18 cellular contexts compared by ENCODE assay signal in the genomic region with DNA sequence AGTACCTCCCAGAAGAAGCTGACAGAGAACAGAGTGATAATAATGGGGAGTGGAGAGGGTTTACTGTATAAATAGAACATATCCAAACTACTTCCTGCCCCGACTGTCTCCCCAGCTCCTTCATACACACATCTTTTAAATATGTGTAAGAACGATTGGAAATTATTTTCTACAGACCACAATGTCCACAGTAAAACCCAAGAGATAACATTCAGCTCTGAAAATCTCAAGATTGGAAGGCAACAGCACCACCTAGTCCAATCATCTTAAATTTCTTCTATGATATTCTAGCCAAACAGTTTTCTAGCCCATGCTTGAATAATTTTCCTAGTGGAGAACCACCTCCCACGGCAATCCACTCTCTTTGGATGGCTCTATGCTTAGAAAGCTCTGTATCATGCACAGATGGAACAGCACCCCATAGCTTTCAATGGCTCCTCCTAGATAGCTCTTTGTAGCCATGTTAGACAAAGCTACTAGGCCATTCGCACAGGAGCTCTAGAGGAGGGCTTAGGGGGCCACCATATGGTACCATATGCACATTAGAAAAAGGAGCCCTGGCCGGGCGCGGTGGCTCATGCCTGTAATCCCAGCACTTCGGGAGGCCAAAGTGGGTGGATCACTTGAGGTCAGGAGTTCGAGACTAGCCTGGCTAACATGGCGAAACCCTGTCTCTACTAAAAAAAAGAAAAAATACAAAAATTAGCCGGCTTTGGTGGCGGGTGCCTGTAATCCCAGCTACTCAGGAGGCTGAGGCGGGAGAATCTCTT. TPM values are rescaled to one million over a fixed set of nuclear protein-coding genes. Genes with fewer than 3 reads are reported as not detected.
A peak's percentile ranks its signal among the peaks of the same experiment; 100 is the strongest.
DNase-seq lines count a peak whose midpoint lies in the region; ATAC-seq and TF ChIP-seq lines count a peak whose summit lies in the region.
"Had no signal": no experiment of that assay in that cellular context is flagged by ENCODE, and none has a peak within 500 bp of the region (broad histone marks: within the 10 kb centered on the region; RNA-seq: fewer than 3 reads in every experiment).

No MANE protein-coding gene starts in this region.

- H3K36me3 ChIP-seq in OCI-LY3 (replicated peaks; ENCODE audit: low read depth, low read length), result no peaks in the 10 kb centered on the region
- H3K36me3 ChIP-seq: right lobe of liver, tibial nerve had no signal

- no peak overlapping the region for H2AFZ ChIP-seq in OCI-LY3 (ENCODE audit: low read depth, low read length)

- peaks cover 29% of the 10 kb centered on the region for H3K4me1 ChIP-seq in OCI-LY3 (ENCODE audit: low read length)

- H3K4me2 ChIP-seq in OCI-LY3 (ENCODE audit: low read length), result no peak overlapping the region

- H3K27me3 Mint-ChIP-seq in activated naive CD4-positive, alpha-beta T cell treated with anti-CD3 and anti-CD28 coated beads for 36 hours (ENCODE audit: low read depth), result no peaks in the 10 kb centered on the region

- H3K4me3 Mint-ChIP-seq in activated naive CD4-positive, alpha-beta T cell treated with anti-CD3 and anti-CD28 coated beads for 36 hours, result no peak overlapping the region
- H3K4me3 Mint-ChIP-seq in stimulated activated effector memory CD8-positive, alpha-beta T cell treated with anti-CD3 and anti-CD28 coated beads, Interleukin-12 subunit alpha, Interleukin-12 subunit beta, amount 100 ng/mL, for 72 hours, result peak overlapping the region; percentile 69
- H3K4me3 Mint-ChIP-seq: effector memory CD8-positive, alpha-beta T cell; neural crest cell had no signal

- no peaks in the 10 kb centered on the region for H4K20me1 ChIP-seq in OCI-LY3 (ENCODE audit: insufficient read depth, low read length)

- H3K9me3 Mint-ChIP-seq in activated naive CD4-positive, alpha-beta T cell treated with anti-CD3 and anti-CD28 coated beads for 36 hours, result no peaks in the 10 kb centered on the region
- H3K9me3 Mint-ChIP-seq in stimulated activated effector memory CD8-positive, alpha-beta T cell treated with anti-CD3 and anti-CD28 coated beads, Interleukin-12 subunit alpha, Interleukin-12 subunit beta, amount 100 ng/mL, for 72 hours, result no peaks in the 10 kb centered on the region
- H3K9me3 Mint-ChIP-seq: effector memory CD8-positive, alpha-beta T cell; neural crest cell had no signal

- no peak for ATAC-seq in stimulated activated effector memory CD8-positive, alpha-beta T cell treated with anti-CD3 and anti-CD28 coated beads, Interleukin-12 subunit alpha, Interleukin-12 subunit beta, amount 100 ng/mL, for 72 hours
- ATAC-seq: effector memory CD8-positive, alpha-beta T cell; right lobe of liver had no signal

- TF ChIP-seq CTCF in OCI-LY3 (IDR thresholded peaks at IDR 0.05; ENCODE audit: low read depth, low read length) (peak; percentile 12; the same call in 1 of the 2 replicates), astrocyte of the spinal cord (IDR thresholded peaks at IDR 0.05; ENCODE audit: low read depth, low read length) (peak; percentile 15)

- peak overlapping the region; percentile 97 for H3K27ac Mint-ChIP-seq in activated naive CD4-positive, alpha-beta T cell treated with anti-CD3 and anti-CD28 coated beads for 36 hours
- H3K27ac Mint-ChIP-seq in stimulated activated effector memory CD8-positive, alpha-beta T cell treated with anti-CD3 and anti-CD28 coated beads, Interleukin-12 subunit alpha, Interleukin-12 subunit beta, amount 100 ng/mL, for 72 hours, result peak overlapping the region; percentile 86

- intact Hi-C loops in activated naive CD4-positive, alpha-beta T cell treated with anti-CD3 and anti-CD28 coated beads for 36 hours (cut with micrococcal nuclease), result loop anchor here (1.0 to 10.0 kb wide), 2 partner anchors 144 to 472 kb away; no protein-coding TSS in a partner anchor

- no peak overlapping the region for H3K27ac ChIP-seq in OCI-LY3 (ENCODE audit: low read length)
- H3K27ac ChIP-seq: right lobe of liver, tibial nerve had no signal

- H3K9me3 ChIP-seq in OCI-LY3 (ENCODE audit: insufficient read depth, low read length), result no peaks in the 10 kb centered on the region
- H3K9me3 ChIP-seq: right lobe of liver, tibial nerve had no signal

- no peak overlapping the region for H3K9ac ChIP-seq in OCI-LY3 (ENCODE audit: low read length)

- H3K27me3 ChIP-seq in OCI-LY3 (ENCODE audit: low read depth, low read length), result peaks cover 25% of the 10 kb centered on the region
- H3K27me3 ChIP-seq: right lobe of liver, tibial nerve had no signal

- CTCF ChIA-PET in activated naive CD4-positive, alpha-beta T cell treated with anti-CD3 and anti-CD28 coated beads for 36 hours (lab: Charles Lee), result interaction anchor here (0.7 to 5.5 kb wide), 14 partner anchors 10 to 145 kb away, joined by 3 to 50 read pairs (median 6); a partner anchor contains a TSS

- H3K79me2 ChIP-seq in OCI-LY3 (ENCODE audit: low read length), result no peaks in the 10 kb centered on the region

- in situ Hi-C loops in astrocyte of the spinal cord (cut with HindIII; ENCODE audit: low sequenced_read_pairs), result no loop called here

- peaks cover 45% of the 10 kb centered on the region for H3K36me3 Mint-ChIP-seq in activated naive CD4-positive, alpha-beta T cell treated with anti-CD3 and anti-CD28 coated beads for 36 hours (ENCODE audit: low read depth)
- H3K36me3 Mint-ChIP-seq in stimulated activated effector memory CD8-positive, alpha-beta T cell treated with anti-CD3 and anti-CD28 coated beads, Interleukin-12 subunit alpha, Interleukin-12 subunit beta, amount 100 ng/mL, for 72 hours, result peaks cover 100% of the 10 kb centered on the region

- no peak for DNase-seq in activated naive CD4-positive, alpha-beta T cell treated with anti-CD3 and anti-CD28 coated beads for 36 hours
- no peak for DNase-seq in activated naive CD4-positive, alpha-beta T cell treated with anti-CD3 and anti-CD28 coated beads, Interleukin-2, amount 50 U/mL, for 16 hours
- DNase-seq in astrocyte of the spinal cord (ENCODE audit: low read depth, low spot score) (peak; percentile 38), NAMALWA (ENCODE audit: low spot score) (no peak), medulla oblongata (ENCODE audit: extremely low spot score) (no peak), MV-4-11 (lab: John Stamatoyannopoulos, UW) (no peak)
- no peak for DNase-seq in stimulated activated effector memory CD8-positive, alpha-beta T cell treated with anti-CD3 and anti-CD28 coated beads, Interleukin-12 subunit alpha, Interleukin-12 subunit beta, amount 100 ng/mL, for 72 hours (ENCODE audit: low spot score in 2 of 2)
- DNase-seq: activated CD4-positive, alpha-beta T cell treated with anti-CD3 and anti-CD28 coated beads for 1 hour; effector memory CD8-positive, alpha-beta T cell; NCI-H187 treated with DMSO at 0.1 percent for 48 hours; NCI-H526; right lobe of liver; RPMI8226 had no signal

- H3K4me3 ChIP-seq in OCI-LY3 (ENCODE audit: low read length) (no peak overlapping the region), astrocyte of the spinal cord (ENCODE audit: low read depth, low read length) (no peak overlapping the region)
- H3K4me3 ChIP-seq: right lobe of liver, tibial nerve had no signal

- H3K4me1 Mint-ChIP-seq in activated naive CD4-positive, alpha-beta T cell treated with anti-CD3 and anti-CD28 coated beads for 36 hours (ENCODE audit: low read depth), result peaks cover 78% of the 10 kb centered on the region
- peaks cover 97% of the 10 kb centered on the region for H3K4me1 Mint-ChIP-seq in stimulated activated effector memory CD8-positive, alpha-beta T cell treated with anti-CD3 and anti-CD28 coated beads, Interleukin-12 subunit alpha, Interleukin-12 subunit beta, amount 100 ng/mL, for 72 hours

RNA-seq across cellular contexts. Expression of a gene that starts 18.1 kb away (rescaled TPM):
- 10 to 100 TPM; 56.4 to 57.7 TPM for total RNA-seq in activated naive CD4-positive, alpha-beta T cell treated with anti-CD3 and anti-CD28 coated beads for 36 hours
- total RNA-seq: frontal cortex, lung microvascular endothelial cell, neural crest cell had no signal
